Comparison of ENCODE assay signal across 1 cellular context in genomic region chr10:23438547-23439451, GRCh38.
A peak's percentile ranks its signal among the peaks of the same experiment; 100 is the strongest.
TF ChIP-seq lines count a peak whose summit lies in the region.

A gene with protein sequence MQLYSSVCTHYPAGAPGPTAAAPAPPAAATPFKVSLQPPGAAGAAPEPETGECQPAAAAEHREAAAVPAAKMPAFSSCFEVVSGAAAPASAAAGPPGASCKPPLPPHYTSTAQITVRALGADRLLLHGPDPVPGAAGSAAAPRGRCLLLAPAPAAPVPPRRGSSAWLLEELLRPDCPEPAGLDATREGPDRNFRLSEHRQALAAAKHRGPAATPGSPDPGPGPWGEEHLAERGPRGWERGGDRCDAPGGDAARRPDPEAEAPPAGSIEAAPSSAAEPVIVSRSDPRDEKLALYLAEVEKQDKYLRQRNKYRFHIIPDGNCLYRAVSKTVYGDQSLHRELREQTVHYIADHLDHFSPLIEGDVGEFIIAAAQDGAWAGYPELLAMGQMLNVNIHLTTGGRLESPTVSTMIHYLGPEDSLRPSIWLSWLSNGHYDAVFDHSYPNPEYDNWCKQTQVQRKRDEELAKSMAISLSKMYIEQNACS (plus strand): TSS chr10:23439075. CDS start chr10:23439458, 383 bp downstream.

TF ChIP-seq in HepG2, 621 proteins besides CTCF, POLR2A, EP300 and RAD21 (continued from another document and continues in another):
- TF ChIP-seq, protein P1, sequence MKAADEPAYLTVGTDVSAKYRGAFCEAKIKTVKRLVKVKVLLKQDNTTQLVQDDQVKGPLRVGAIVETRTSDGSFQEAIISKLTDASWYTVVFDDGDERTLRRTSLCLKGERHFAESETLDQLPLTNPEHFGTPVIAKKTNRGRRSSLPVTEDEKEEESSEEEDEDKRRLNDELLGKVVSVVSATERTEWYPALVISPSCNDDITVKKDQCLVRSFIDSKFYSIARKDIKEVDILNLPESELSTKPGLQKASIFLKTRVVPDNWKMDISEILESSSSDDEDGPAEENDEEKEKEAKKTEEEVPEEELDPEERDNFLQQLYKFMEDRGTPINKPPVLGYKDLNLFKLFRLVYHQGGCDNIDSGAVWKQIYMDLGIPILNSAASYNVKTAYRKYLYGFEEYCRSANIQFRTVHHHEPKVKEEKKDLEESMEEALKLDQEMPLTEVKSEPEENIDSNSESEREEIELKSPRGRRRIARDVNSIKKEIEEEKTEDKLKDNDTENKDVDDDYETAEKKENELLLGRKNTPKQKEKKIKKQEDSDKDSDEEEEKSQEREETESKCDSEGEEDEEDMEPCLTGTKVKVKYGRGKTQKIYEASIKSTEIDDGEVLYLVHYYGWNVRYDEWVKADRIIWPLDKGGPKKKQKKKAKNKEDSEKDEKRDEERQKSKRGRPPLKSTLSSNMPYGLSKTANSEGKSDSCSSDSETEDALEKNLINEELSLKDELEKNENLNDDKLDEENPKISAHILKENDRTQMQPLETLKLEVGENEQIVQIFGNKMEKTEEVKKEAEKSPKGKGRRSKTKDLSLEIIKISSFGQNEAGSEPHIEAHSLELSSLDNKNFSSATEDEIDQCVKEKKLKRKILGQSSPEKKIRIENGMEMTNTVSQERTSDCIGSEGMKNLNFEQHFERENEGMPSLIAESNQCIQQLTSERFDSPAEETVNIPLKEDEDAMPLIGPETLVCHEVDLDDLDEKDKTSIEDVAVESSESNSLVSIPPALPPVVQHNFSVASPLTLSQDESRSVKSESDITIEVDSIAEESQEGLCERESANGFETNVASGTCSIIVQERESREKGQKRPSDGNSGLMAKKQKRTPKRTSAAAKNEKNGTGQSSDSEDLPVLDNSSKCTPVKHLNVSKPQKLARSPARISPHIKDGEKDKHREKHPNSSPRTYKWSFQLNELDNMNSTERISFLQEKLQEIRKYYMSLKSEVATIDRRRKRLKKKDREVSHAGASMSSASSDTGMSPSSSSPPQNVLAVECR (CRISPR knock-in tag; IDR thresholded peaks at IDR 0.05; ENCODE audit: borderline replicate concordance), result no peak; the same call in 1 of the 2 replicates
- no peak for TF ChIP-seq ELF1 (CRISPR knock-in tag; IDR thresholded peaks at IDR 0.05)
- TF ChIP-seq, protein P2, sequence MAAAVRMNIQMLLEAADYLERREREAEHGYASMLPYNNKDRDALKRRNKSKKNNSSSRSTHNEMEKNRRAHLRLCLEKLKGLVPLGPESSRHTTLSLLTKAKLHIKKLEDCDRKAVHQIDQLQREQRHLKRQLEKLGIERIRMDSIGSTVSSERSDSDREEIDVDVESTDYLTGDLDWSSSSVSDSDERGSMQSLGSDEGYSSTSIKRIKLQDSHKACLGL (CRISPR knock-in tag; IDR thresholded peaks at IDR 0.05), result no peak; the same call in 1 of the 2 replicates
- peak; percentile 91 for TF ChIP-seq TEAD3 (CRISPR knock-in tag; optimal IDR thresholded peaks at IDR 0.05; ENCODE audit: borderline replicate concordance)
- TF ChIP-seq ZNF660 (CRISPR knock-in tag; IDR thresholded peaks at IDR 0.05; ENCODE audit: borderline replicate concordance, low read depth), result no peak
- TF ChIP-seq AHDC1 (CRISPR knock-in tag; IDR thresholded peaks at IDR 0.05; ENCODE audit: borderline replicate concordance), result no peak
- TF ChIP-seq ZNF34 (CRISPR knock-in tag; IDR thresholded peaks at IDR 0.05; ENCODE audit: borderline replicate concordance), result no peak
- TF ChIP-seq KLF15 (CRISPR knock-in tag; IDR thresholded peaks at IDR 0.05; ENCODE audit: borderline replicate concordance), result no peak
- no peak for TF ChIP-seq ZNF230 (CRISPR knock-in tag; IDR thresholded peaks at IDR 0.05)
- no peak for TF ChIP-seq SOX6 (IDR thresholded peaks at IDR 0.05)
- peak; percentile 27; the same call in 1 of the 2 replicates for TF ChIP-seq SOX6 (CRISPR knock-in tag; IDR thresholded peaks at IDR 0.05)
- TF ChIP-seq, protein P3, sequence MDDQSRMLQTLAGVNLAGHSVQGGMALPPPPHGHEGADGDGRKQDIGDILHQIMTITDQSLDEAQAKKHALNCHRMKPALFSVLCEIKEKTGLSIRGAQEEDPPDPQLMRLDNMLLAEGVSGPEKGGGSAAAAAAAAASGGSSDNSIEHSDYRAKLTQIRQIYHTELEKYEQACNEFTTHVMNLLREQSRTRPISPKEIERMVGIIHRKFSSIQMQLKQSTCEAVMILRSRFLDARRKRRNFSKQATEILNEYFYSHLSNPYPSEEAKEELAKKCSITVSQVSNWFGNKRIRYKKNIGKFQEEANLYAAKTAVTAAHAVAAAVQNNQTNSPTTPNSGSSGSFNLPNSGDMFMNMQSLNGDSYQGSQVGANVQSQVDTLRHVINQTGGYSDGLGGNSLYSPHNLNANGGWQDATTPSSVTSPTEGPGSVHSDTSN (CRISPR knock-in tag; IDR thresholded peaks at IDR 0.05; ENCODE audit: borderline replicate concordance), result no peak
- TF ChIP-seq DNMT3B (CRISPR knock-in tag; conservative IDR thresholded peaks at IDR 0.05), result no peak
- TF ChIP-seq CENPX (CRISPR knock-in tag; IDR thresholded peaks at IDR 0.05), result no peak
- no peak for TF ChIP-seq LRRFIP1 (CRISPR knock-in tag; conservative IDR thresholded peaks at IDR 0.05)
- TF ChIP-seq MATR3 (CRISPR knock-in tag; IDR thresholded peaks at IDR 0.05), result no peak
- TF ChIP-seq, protein P4, sequence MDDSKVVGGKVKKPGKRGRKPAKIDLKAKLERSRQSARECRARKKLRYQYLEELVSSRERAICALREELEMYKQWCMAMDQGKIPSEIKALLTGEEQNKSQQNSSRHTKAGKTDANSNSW (CRISPR knock-in tag; IDR thresholded peaks at IDR 0.05; ENCODE audit: borderline replicate concordance), result no peak
- TF ChIP-seq ATF1 (CRISPR knock-in tag; IDR thresholded peaks at IDR 0.05), result no peak
- no peak for TF ChIP-seq ZNF44 (CRISPR knock-in tag; IDR thresholded peaks at IDR 0.05)
- no peak for TF ChIP-seq ZNF75D (CRISPR knock-in tag; IDR thresholded peaks at IDR 0.05; ENCODE audit: borderline replicate concordance)
- no peak for TF ChIP-seq ISX (CRISPR knock-in tag; conservative IDR thresholded peaks at IDR 0.05)
- no peak for TF ChIP-seq MED8 (CRISPR knock-in tag; IDR thresholded peaks at IDR 0.05; ENCODE audit: insufficient replicate concordance)
- TF ChIP-seq RXRB (CRISPR knock-in tag; IDR thresholded peaks at IDR 0.05; ENCODE audit: borderline replicate concordance), result no peak
- no peak for TF ChIP-seq ZNF562 (CRISPR knock-in tag; IDR thresholded peaks at IDR 0.05; ENCODE audit: borderline replicate concordance)
- TF ChIP-seq FOSL1 (CRISPR knock-in tag; IDR thresholded peaks at IDR 0.05; ENCODE audit: borderline replicate concordance), result no peak
- no peak for TF ChIP-seq STAT6 (CRISPR knock-in tag; IDR thresholded peaks at IDR 0.05; ENCODE audit: borderline replicate concordance)
- peak; percentile 36 for TF ChIP-seq ZBTB38 (CRISPR knock-in tag; IDR thresholded peaks at IDR 0.05)
- no peak for TF ChIP-seq TGIF2 (CRISPR knock-in tag; IDR thresholded peaks at IDR 0.05)
- no peak for TF ChIP-seq MZF1 (CRISPR knock-in tag; IDR thresholded peaks at IDR 0.05; ENCODE audit: borderline replicate concordance)
- TF ChIP-seq TAF1 (CRISPR knock-in tag; IDR thresholded peaks at IDR 0.05), result no peak
- TF ChIP-seq GFI1 (CRISPR knock-in tag; IDR thresholded peaks at IDR 0.05; ENCODE audit: borderline replicate concordance), result no peak
- no peak for TF ChIP-seq HOXA5 (CRISPR knock-in tag; IDR thresholded peaks at IDR 0.05)
- TF ChIP-seq GPBP1L1 (CRISPR knock-in tag; IDR thresholded peaks at IDR 0.05), result no peak
- TF ChIP-seq NR2C2 (CRISPR knock-in tag; IDR thresholded peaks at IDR 0.05; ENCODE audit: borderline replicate concordance), result 0 out of 2 replicates have a peak, but pooled peaks have one; percentile 9
- TF ChIP-seq NR1H2 (CRISPR knock-in tag; IDR thresholded peaks at IDR 0.05; ENCODE audit: borderline replicate concordance, low read depth), result no peak
- TF ChIP-seq RFX5 (IDR thresholded peaks at IDR 0.05; ENCODE audit: low read depth, low read length), result no peak
- no peak for TF ChIP-seq DNMT1 (CRISPR knock-in tag; IDR thresholded peaks at IDR 0.05)
- no peak for TF ChIP-seq ZC3H4 (CRISPR knock-in tag; IDR thresholded peaks at IDR 0.05; ENCODE audit: borderline replicate concordance)
- TF ChIP-seq FLYWCH1 (CRISPR knock-in tag; IDR thresholded peaks at IDR 0.05), result no peak
- TF ChIP-seq PAF1 (CRISPR knock-in tag; IDR thresholded peaks at IDR 0.05), result no peak
- no peak for TF ChIP-seq ZNF766 (CRISPR knock-in tag; IDR thresholded peaks at IDR 0.05; ENCODE audit: borderline replicate concordance)
- no peak for TF ChIP-seq ZMYM3 (CRISPR knock-in tag; IDR thresholded peaks at IDR 0.05)
- TF ChIP-seq BORCS8-MEF2B (CRISPR knock-in tag; IDR thresholded peaks at IDR 0.05), result 0 out of 2 replicates have a peak, but pooled peaks have one; percentile 75
- TF ChIP-seq KMT2B (CRISPR knock-in tag; IDR thresholded peaks at IDR 0.05), result no peak
- no peak for TF ChIP-seq BCL6 (CRISPR knock-in tag; IDR thresholded peaks at IDR 0.05)
- no peak for TF ChIP-seq JDP2 (CRISPR knock-in tag; IDR thresholded peaks at IDR 0.05; ENCODE audit: borderline replicate concordance)
- no peak for TF ChIP-seq HMG20A (CRISPR knock-in tag; IDR thresholded peaks at IDR 0.05; ENCODE audit: borderline replicate concordance)
